In genomic region chr1:24043345-24044032, GRCh38 we compare ENCODE assay signal across 1 cellular context.
TF ChIP-seq lines count a peak whose summit lies in the region.

No MANE protein-coding gene starts in this region.

TF ChIP-seq in HEK293, 187 proteins besides CTCF, POLR2A, EP300 and RAD21 (continued from another document and continues in another):
- TF ChIP-seq ZBTB11 (tag by site-specific recombination; conservative IDR thresholded peaks at IDR 0.05; ENCODE audit: low read depth): no peak
- TF ChIP-seq ZNF837 (tag by site-specific recombination; IDR thresholded peaks at IDR 0.05): no peak
- no peak for TF ChIP-seq ZNF146 (tag by site-specific recombination; IDR thresholded peaks at IDR 0.05)
- TF ChIP-seq GFI1B (tag by site-specific recombination; IDR thresholded peaks at IDR 0.05): no peak
- TF ChIP-seq ZNF223 (tag by site-specific recombination; IDR thresholded peaks at IDR 0.05): no peak
- peak; percentile 47; the same call in 1 of the 2 replicates for TF ChIP-seq ZNF10 (tag by site-specific recombination; IDR thresholded peaks at IDR 0.05)
- no peak for TF ChIP-seq HOXC10 (CRISPR knock-in tag; IDR thresholded peaks at IDR 0.05)
- TF ChIP-seq PATZ1 (tag by site-specific recombination; IDR thresholded peaks at IDR 0.05): peak; percentile 51
- TF ChIP-seq ZNF335 (tag by site-specific recombination; conservative IDR thresholded peaks at IDR 0.05): no peak
- no peak for TF ChIP-seq ZNF221 (tag by site-specific recombination; IDR thresholded peaks at IDR 0.05; ENCODE audit: borderline replicate concordance)
- TF ChIP-seq ZBTB20 (tag by site-specific recombination; IDR thresholded peaks at IDR 0.05): peak; percentile 35; the same call in 1 of the 2 replicates
- TF ChIP-seq EGR2 (tag by site-specific recombination; IDR thresholded peaks at IDR 0.05; ENCODE audit: low read depth): no peak
- peak; percentile 75 for TF ChIP-seq ZBTB17 (tag by site-specific recombination; IDR thresholded peaks at IDR 0.05)
- TF ChIP-seq ELK4 (IDR thresholded peaks at IDR 0.05; ENCODE audit: borderline replicate concordance, low read depth, low read length): no peak
- TF ChIP-seq TRIM28 (IDR thresholded peaks at IDR 0.05; ENCODE audit: borderline replicate concordance, low read length): peak; percentile 98
- no peak for TF ChIP-seq HOXD13 (CRISPR knock-in tag; IDR thresholded peaks at IDR 0.05; ENCODE audit: borderline replicate concordance)
- no peak for TF ChIP-seq ZNF624 (tag by site-specific recombination; IDR thresholded peaks at IDR 0.05)
- TF ChIP-seq GLI2 (tag by site-specific recombination; IDR thresholded peaks at IDR 0.05; ENCODE audit: borderline replicate concordance, low read depth): peak; percentile 81; the same call in 1 of the 2 replicates
- TF ChIP-seq ZNF585B (tag by site-specific recombination; IDR thresholded peaks at IDR 0.05): no peak
- TF ChIP-seq ZBTB21 (tag by site-specific recombination; IDR thresholded peaks at IDR 0.05): 0 out of 2 replicates have a peak, but pooled peaks have one; percentile 32
- peak; percentile 92 for TF ChIP-seq ATF2 (tag by site-specific recombination; IDR thresholded peaks at IDR 0.05; ENCODE audit: low read depth)
- no peak for TF ChIP-seq ZNF473 (tag by site-specific recombination; IDR thresholded peaks at IDR 0.05)
- TF ChIP-seq ZNF768 (tag by site-specific recombination; IDR thresholded peaks at IDR 0.05): no peak
- no peak for TF ChIP-seq ZNF157 (tag by site-specific recombination; IDR thresholded peaks at IDR 0.05)
- TF ChIP-seq ZNF548 (tag by site-specific recombination; IDR thresholded peaks at IDR 0.05): no peak
- TF ChIP-seq PRDM6 (tag by site-specific recombination; IDR thresholded peaks at IDR 0.05): peak; percentile 96
- TF ChIP-seq MYNN (tag by site-specific recombination; IDR thresholded peaks at IDR 0.05; ENCODE audit: borderline replicate concordance): no peak
- TF ChIP-seq ZNF510 (tag by site-specific recombination; IDR thresholded peaks at IDR 0.05; ENCODE audit: insufficient replicate concordance): no peak
- TF ChIP-seq ZNF660 (tag by site-specific recombination; IDR thresholded peaks at IDR 0.05): no peak
- peak; percentile 18; the same call in 1 of the 2 replicates for TF ChIP-seq KLF7 (tag by site-specific recombination; IDR thresholded peaks at IDR 0.05; ENCODE audit: borderline replicate concordance)
- peak; percentile 42 for TF ChIP-seq GLIS1 (tag by site-specific recombination; IDR thresholded peaks at IDR 0.05)
- TF ChIP-seq ZBTB1 (tag by site-specific recombination; IDR thresholded peaks at IDR 0.05): no peak; the same call in 1 of the 2 replicates
- no peak for TF ChIP-seq ZNF791 (tag by site-specific recombination; IDR thresholded peaks at IDR 0.05)
- no peak for TF ChIP-seq ZFP3 (tag by site-specific recombination; IDR thresholded peaks at IDR 0.05; ENCODE audit: low read depth)
- TF ChIP-seq ZNF658 (tag by site-specific recombination; IDR thresholded peaks at IDR 0.05): no peak
- TF ChIP-seq BCL11B (tag by site-specific recombination; IDR thresholded peaks at IDR 0.05; ENCODE audit: low read depth): no peak
- no peak for TF ChIP-seq ZNF138 (tag by site-specific recombination; IDR thresholded peaks at IDR 0.05; ENCODE audit: borderline replicate concordance)
- 0 out of 2 replicates have a peak, but pooled peaks have one; percentile 61 for TF ChIP-seq ZNF324 (tag by site-specific recombination; IDR thresholded peaks at IDR 0.05)
- TF ChIP-seq ZNF202 (tag by site-specific recombination; IDR thresholded peaks at IDR 0.05; ENCODE audit: borderline replicate concordance): no peak
- TF ChIP-seq SCRT1 (tag by site-specific recombination; IDR thresholded peaks at IDR 0.05; ENCODE audit: borderline replicate concordance): no peak
- no peak for TF ChIP-seq ZNF280C (tag by site-specific recombination; IDR thresholded peaks at IDR 0.05)
- peak; percentile 51; the same call in 1 of the 2 replicates for TF ChIP-seq KLF16 (tag by site-specific recombination; IDR thresholded peaks at IDR 0.05)
- no peak for TF ChIP-seq ZNF426 (tag by site-specific recombination; IDR thresholded peaks at IDR 0.05)
- TF ChIP-seq ZNF830 (tag by site-specific recombination; IDR thresholded peaks at IDR 0.05; ENCODE audit: low read depth): no peak
- TF ChIP-seq ZNF391 (tag by site-specific recombination; IDR thresholded peaks at IDR 0.05; ENCODE audit: borderline replicate concordance, low read depth): no peak
- TF ChIP-seq, protein P1, sequence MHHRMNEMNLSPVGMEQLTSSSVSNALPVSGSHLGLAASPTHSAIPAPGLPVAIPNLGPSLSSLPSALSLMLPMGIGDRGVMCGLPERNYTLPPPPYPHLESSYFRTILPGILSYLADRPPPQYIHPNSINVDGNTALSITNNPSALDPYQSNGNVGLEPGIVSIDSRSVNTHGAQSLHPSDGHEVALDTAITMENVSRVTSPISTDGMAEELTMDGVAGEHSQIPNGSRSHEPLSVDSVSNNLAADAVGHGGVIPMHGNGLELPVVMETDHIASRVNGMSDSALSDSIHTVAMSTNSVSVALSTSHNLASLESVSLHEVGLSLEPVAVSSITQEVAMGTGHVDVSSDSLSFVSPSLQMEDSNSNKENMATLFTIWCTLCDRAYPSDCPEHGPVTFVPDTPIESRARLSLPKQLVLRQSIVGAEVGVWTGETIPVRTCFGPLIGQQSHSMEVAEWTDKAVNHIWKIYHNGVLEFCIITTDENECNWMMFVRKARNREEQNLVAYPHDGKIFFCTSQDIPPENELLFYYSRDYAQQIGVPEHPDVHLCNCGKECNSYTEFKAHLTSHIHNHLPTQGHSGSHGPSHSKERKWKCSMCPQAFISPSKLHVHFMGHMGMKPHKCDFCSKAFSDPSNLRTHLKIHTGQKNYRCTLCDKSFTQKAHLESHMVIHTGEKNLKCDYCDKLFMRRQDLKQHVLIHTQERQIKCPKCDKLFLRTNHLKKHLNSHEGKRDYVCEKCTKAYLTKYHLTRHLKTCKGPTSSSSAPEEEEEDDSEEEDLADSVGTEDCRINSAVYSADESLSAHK (tag by site-specific recombination; IDR thresholded peaks at IDR 0.05): peak; percentile 87
- no peak for TF ChIP-seq HOXA7 (CRISPR knock-in tag; IDR thresholded peaks at IDR 0.05; ENCODE audit: borderline replicate concordance)
- TF ChIP-seq ZNF169 (tag by site-specific recombination; IDR thresholded peaks at IDR 0.05): no peak
- TF ChIP-seq ZNF514 (tag by site-specific recombination; IDR thresholded peaks at IDR 0.05): no peak
- TF ChIP-seq ZNF37A (tag by site-specific recombination; IDR thresholded peaks at IDR 0.05): no peak
- TF ChIP-seq IKZF3 (tag by site-specific recombination; IDR thresholded peaks at IDR 0.05): peak; percentile 44; the same call in 1 of the 2 replicates
- TF ChIP-seq SCRT2 (tag by site-specific recombination; IDR thresholded peaks at IDR 0.05): no peak
- no peak for TF ChIP-seq ZFP41 (tag by site-specific recombination; IDR thresholded peaks at IDR 0.05; ENCODE audit: borderline replicate concordance)
- peak; percentile 27; the same call in 1 of the 2 replicates for TF ChIP-seq ZSCAN23 (tag by site-specific recombination; IDR thresholded peaks at IDR 0.05)
